18 cellular contexts compared by ENCODE assay signal in genomic region chr11:125872138-125872491, GRCh38. TPM values are rescaled to one million over a fixed set of nuclear protein-coding genes. Genes with fewer than 3 reads are reported as not detected.
A peak's percentile ranks its signal among the peaks of the same experiment; 100 is the strongest.
DNase-seq lines count a peak whose midpoint lies in the region; ATAC-seq and TF ChIP-seq lines count a peak whose summit lies in the region.
"Had no signal": no experiment of that assay in that cellular context is flagged by ENCODE, and none has a peak within 500 bp of the region (broad histone marks: within the 10 kb centered on the region; RNA-seq: fewer than 3 reads in every experiment).

No MANE protein-coding gene starts in this region.

- no peaks in the 10 kb centered on the region for H3K9me3 Mint-ChIP-seq in CD4-positive, alpha-beta T cell
- no peaks in the 10 kb centered on the region for H3K9me3 Mint-ChIP-seq in T-helper 2 cell treated with Interferon-gamma antibody and Interleukin-4, amounts not matched to agents 5 μg/mL and 100 μg/mL, for 36 hours

- TF ChIP-seq CTCF in VCaP (conservative IDR thresholded peaks at IDR 0.05): no peak
- TF ChIP-seq CTCF in CD4-positive, alpha-beta T cell (IDR thresholded peaks at IDR 0.05): no peak

- H3K9me3 ChIP-seq in CD4-positive, alpha-beta T cell (ENCODE audit: control insufficient read depth, low read length): peaks cover 4% of the 10 kb centered on the region

- H3K36me3 Mint-ChIP-seq in CD4-positive, alpha-beta T cell (ENCODE audit: low read depth): no peaks in the 10 kb centered on the region
- no peaks in the 10 kb centered on the region for H3K36me3 Mint-ChIP-seq in T-helper 2 cell treated with Interferon-gamma antibody and Interleukin-4, amounts not matched to agents 5 μg/mL and 100 μg/mL, for 36 hours (ENCODE audit: low read depth)
- H3K36me3 Mint-ChIP-seq: CD14-positive monocyte had no signal

- POLR2A ChIA-PET in CD4-positive, alpha-beta T cell (lab: Charles Lee): no interaction called here

- no peaks in the 10 kb centered on the region for H3K27me3 ChIP-seq in CD4-positive, alpha-beta T cell (ENCODE audit: control insufficient read depth, insufficient read depth, low read length)

- CTCF ChIA-PET in CD4-positive, alpha-beta T cell (lab: Charles Lee): no interaction called here

- H3K27me3 Mint-ChIP-seq in CD4-positive, alpha-beta T cell: peaks cover 10% of the 10 kb centered on the region
- H3K27me3 Mint-ChIP-seq in T-helper 2 cell treated with Interferon-gamma antibody and Interleukin-4, amounts not matched to agents 5 μg/mL and 100 μg/mL, for 36 hours (ENCODE audit: low read depth): no peaks in the 10 kb centered on the region

- peak; percentile 9 to 12 for DNase-seq in Kasumi-1 (lab: John Stamatoyannopoulos, UW)
- peak; percentile 48 for DNase-seq in MV-4-11 (lab: John Stamatoyannopoulos, UW)
- DNase-seq in kidney tubule cell (ENCODE audit: low spot score): peak; percentile 74
- no peak for DNase-seq in CD4-positive, alpha-beta T cell
- DNase-seq in T-helper 2 cell treated with Interferon-gamma antibody and Interleukin-4, amounts not matched to agents 5 μg/mL and 100 μg/mL, for 36 hours (ENCODE audit: low spot score): no peak
- DNase-seq in SW 1271 (lab: John Stamatoyannopoulos, UW): no peak
- no peak for DNase-seq in GM03348 (ENCODE audit: low spot score)
- DNase-seq: DMS153, NCI-H2081 treated with DMSO at 0.1 percent for 48 hours, SIG-M5 had no signal

- H3K27ac ChIP-seq in VCaP: peak overlapping the region; percentile 90; the same call in 1 of the 2 replicates
- no peak overlapping the region for H3K27ac ChIP-seq in CD4-positive, alpha-beta T cell (ENCODE audit: low read depth, low read length)

- no peak overlapping the region for H3K27ac Mint-ChIP-seq in CD4-positive, alpha-beta T cell
- H3K27ac Mint-ChIP-seq in T-helper 2 cell treated with Interferon-gamma antibody and Interleukin-4, amounts not matched to agents 5 μg/mL and 100 μg/mL, for 36 hours: no peak overlapping the region
- H3K27ac Mint-ChIP-seq: CD14-positive monocyte had no signal

- H3K4me1 Mint-ChIP-seq in CD4-positive, alpha-beta T cell (ENCODE audit: low read depth): no peaks in the 10 kb centered on the region
- no peaks in the 10 kb centered on the region for H3K4me1 Mint-ChIP-seq in T-helper 2 cell treated with Interferon-gamma antibody and Interleukin-4, amounts not matched to agents 5 μg/mL and 100 μg/mL, for 36 hours (ENCODE audit: low read depth)

- no peak for ATAC-seq in CD4-positive, alpha-beta T cell (ENCODE audit: poor library complexity)

- H3K4me3 Mint-ChIP-seq in CD4-positive, alpha-beta T cell: no peak overlapping the region
- H3K4me3 Mint-ChIP-seq in T-helper 2 cell treated with Interferon-gamma antibody and Interleukin-4, amounts not matched to agents 5 μg/mL and 100 μg/mL, for 36 hours: no peak overlapping the region
- H3K4me3 Mint-ChIP-seq: CD14-positive monocyte had no signal

- intact Hi-C loops in CD4-positive, alpha-beta T cell (cut with DNase I, micrococcal nuclease): loop anchor here (5.0 to 10.0 kb wide), 6 partner anchors 145 to 910 kb away; partner anchors contain the start of genes CHEK1 (in 1 of the 2) and EI24 (in 1 of the 2)

RNA-seq across cellular contexts. Expression of gene HYLS1, which starts 15.4 kb away (rescaled TPM):
- total RNA-seq in CD4-positive, alpha-beta T cell: 1 to 10 TPM; 1.2 to 1.3 TPM

RNA-seq across cellular contexts. Expression of gene PUS3, which starts 30.9 kb away (rescaled TPM):
- 1 to 10 TPM; 6.0 to 7.3 TPM for total RNA-seq in CD4-positive, alpha-beta T cell

RNA-seq across cellular contexts. Expression of gene DDX25, which starts 32.2 kb away (rescaled TPM):
- not detected for total RNA-seq in CD4-positive, alpha-beta T cell
- total RNA-seq: Caco-2, HT1080, LHCN-M2 had no signal

RNA-seq across cellular contexts. Expression of gene PATE4, which starts 39.0 kb away (rescaled TPM):
- not detected for total RNA-seq in CD4-positive, alpha-beta T cell
- total RNA-seq: Caco-2, H7, HT1080, IMR-90, LHCN-M2, RPMI7951 had no signal

Comparison
In these comparisons a context has a peak if more than half of its experiments do, and no peak if none do; other contexts are left out.
1. DNase-seq: peak in Kasumi-1 (2 of 2), MV-4-11 (single experiment) and kidney tubule cell (single experiment); none in CD4-positive, alpha-beta T cell (0 of 10), T-helper 2 cell treated with Interferon-gamma antibody and Interleukin-4, amounts not matched to agents 5 μg/mL and 100 μg/mL, for 36 hours (single experiment), SW 1271 (0 of 2) and GM03348 (single experiment).